7 cellular contexts compared by ENCODE assay signal in the genomic region with DNA sequence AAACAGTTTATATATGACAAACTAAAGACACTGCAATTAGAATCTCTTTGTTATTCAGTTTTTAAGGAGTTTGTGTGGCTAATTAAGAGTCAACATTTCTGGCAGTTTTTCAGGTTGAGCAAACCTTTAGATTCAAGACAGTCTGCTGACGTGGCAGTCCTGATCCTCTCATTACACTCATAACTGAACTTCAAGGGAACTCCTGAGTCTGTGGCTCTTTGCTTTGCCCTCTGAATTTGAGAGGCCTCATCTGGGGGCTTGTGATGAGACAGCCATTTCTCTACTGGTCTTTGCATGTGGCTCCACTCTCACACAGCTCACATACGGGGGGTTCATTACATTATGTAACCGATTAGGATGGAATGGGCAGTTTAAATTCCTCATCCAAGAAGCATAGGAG.
A peak's percentile ranks its signal among the peaks of the same experiment; 100 is the strongest.
DNase-seq lines count a peak whose midpoint lies in the region; ATAC-seq and TF ChIP-seq lines count a peak whose summit lies in the region.

No MANE protein-coding gene starts in this region.

- H3K14ac ChIP-seq in trophoblast cell (ENCODE audit: low read length) = no peak overlapping the region

- H2AK5ac ChIP-seq in trophoblast cell (ENCODE audit: low read length) = no peak overlapping the region

- H3K79me1 ChIP-seq in trophoblast cell (ENCODE audit: low read length) = no peaks in the 10 kb centered on the region

- no peak overlapping the region for H3K4me2 ChIP-seq in trophoblast cell (ENCODE audit: low read length)

- no peak overlapping the region for H3K23ac ChIP-seq in trophoblast cell (ENCODE audit: low read length)

- no peak overlapping the region for H4K12ac ChIP-seq in trophoblast cell (ENCODE audit: low read depth, low read length)

- no peak for TF ChIP-seq CTCF in gastroesophageal sphincter (IDR thresholded peaks at IDR 0.05)

- no peak overlapping the region for H2BK120ac ChIP-seq in trophoblast cell (ENCODE audit: insufficient read depth, low read length, poor library complexity)

- H3K36me3 ChIP-seq in trophoblast cell (ENCODE audit: control insufficient read depth in 1 of 2, insufficient read depth in 2 of 2, low read length in 2 of 2) (no peaks in the 10 kb centered on the region), gastroesophageal sphincter (no peaks in the 10 kb centered on the region)

- no peak for TF ChIP-seq POLR2A in gastroesophageal sphincter (IDR thresholded peaks at IDR 0.05)

- no peak overlapping the region for H3K9ac ChIP-seq in trophoblast cell (ENCODE audit: low read length)

- peak; percentile 5 to 18 for DNase-seq in trophoblast cell
- DNase-seq in NCI-H1436 treated with DMSO at 0.1 percent for 48 hours (lab: John Stamatoyannopoulos, UW) = no peak

- H3K9me3 ChIP-seq in trophoblast cell (ENCODE audit: insufficient read depth, low read depth, low read length) (no peaks in the 10 kb centered on the region), gastroesophageal sphincter (no peaks in the 10 kb centered on the region)

- no peaks in the 10 kb centered on the region for H3K79me2 ChIP-seq in trophoblast cell (ENCODE audit: control insufficient read depth, insufficient read depth, low read length, poor library complexity)

- H3K27ac ChIP-seq in trophoblast cell (ENCODE audit: low read depth, low read length) = no peak overlapping the region
- no peak overlapping the region for H3K27ac ChIP-seq in gastroesophageal sphincter

- no peak overlapping the region for H2BK5ac ChIP-seq in trophoblast cell (ENCODE audit: low read depth, low read length, poor library complexity)

- ATAC-seq in GM18909 (IDR thresholded peaks at IDR 0.05; ENCODE audit: poor library complexity, unreplicated experiment) (peak; percentile 78), GM21786 (IDR thresholded peaks at IDR 0.05; ENCODE audit: unreplicated experiment) (peak; percentile 90), HG03432 (IDR thresholded peaks at IDR 0.05; ENCODE audit: unreplicated experiment) (peak; percentile 92), GM19452 (IDR thresholded peaks at IDR 0.05; ENCODE audit: unreplicated experiment) (no peak), gastroesophageal sphincter (no peak)

- no peak for TF ChIP-seq EP300 in gastroesophageal sphincter (IDR thresholded peaks at IDR 0.05)

- no peak overlapping the region for H3K4ac ChIP-seq in trophoblast cell (ENCODE audit: low read depth, low read length)

- no peak overlapping the region for H4K8ac ChIP-seq in trophoblast cell (ENCODE audit: low read depth, low read length)

- no peak overlapping the region for H2BK12ac ChIP-seq in trophoblast cell (ENCODE audit: low read length)

- H3K4me1 ChIP-seq in trophoblast cell (ENCODE audit: control insufficient read depth in 1 of 2, insufficient read depth in 2 of 2, low read length in 2 of 2) = no peaks in the 10 kb centered on the region
- H3K4me1 ChIP-seq in gastroesophageal sphincter = no peaks in the 10 kb centered on the region

- no peak overlapping the region for H4K91ac ChIP-seq in trophoblast cell (ENCODE audit: low read depth, low read length)

- no CpG with 5 or more reads among the region's 3 CpGs for WGBS in trophoblast cell (ENCODE audit: extremely low coverage, insufficient coverage, insufficient read length)
- WGBS in gastroesophageal sphincter (ENCODE audit: low coverage in 1 of 2), 2 donors = 50 to 100% methylated on average over 1 of the region's 3 CpGs

- no peak overlapping the region for H2AFZ ChIP-seq in trophoblast cell (ENCODE audit: insufficient read depth, low read length, poor library complexity)

- H3K4me3 ChIP-seq in trophoblast cell (ENCODE audit: low read depth, low read length) = no peak overlapping the region
- H3K4me3 ChIP-seq in gastroesophageal sphincter = no peak overlapping the region

- H3K27me3 ChIP-seq in trophoblast cell (ENCODE audit: insufficient read depth, low read length) (no peaks in the 10 kb centered on the region), gastroesophageal sphincter (no peaks in the 10 kb centered on the region)

- no peak overlapping the region for H3K18ac ChIP-seq in trophoblast cell (ENCODE audit: low read length)

Comparison
In these comparisons a context has a peak if more than half of its experiments do, and no peak if none do; other contexts are left out.
1. ATAC-seq: peak in GM18909 (single experiment), GM21786 (single experiment) and HG03432 (single experiment); none in GM19452 (single experiment) and gastroesophageal sphincter (single experiment).